Comparison of ENCODE assay signal across 1 cellular context in genomic region chr19:38386968-38387549, GRCh38.
TF ChIP-seq lines count a peak whose summit lies in the region.

No MANE protein-coding gene starts in this region.

TF ChIP-seq in endothelial cell of umbilical vein, 7 proteins besides CTCF, POLR2A, EP300 and RAD21:
- TF ChIP-seq FOS (IDR thresholded peaks at IDR 0.05; ENCODE audit: borderline replicate concordance, insufficient read depth, low read length) (no peak), EZH2 (IDR thresholded peaks at IDR 0.05; ENCODE audit: borderline replicate concordance, low read depth, low read length, severe bottlenecking) (no peak), POLR2AphosphoS5 (IDR thresholded peaks at IDR 0.05; ENCODE audit: insufficient read depth, low read depth, low read length) (peak; percentile 13), MAX (IDR thresholded peaks at IDR 0.05; ENCODE audit: insufficient read depth, insufficient read length) (no peak), JUN (IDR thresholded peaks at IDR 0.05; ENCODE audit: borderline replicate concordance, insufficient read depth, insufficient read length, low read depth) (no peak), GATA2 (IDR thresholded peaks at IDR 0.05; ENCODE audit: insufficient read depth, insufficient read length, low read depth, low read length) (no peak)
